1 cellular context compared by ENCODE assay signal in genomic region chr11:134330611-134331564, GRCh38.
TF ChIP-seq lines count a peak whose summit lies in the region.

No MANE protein-coding gene starts in this region.

TF ChIP-seq in WTC11, 78 proteins besides CTCF, POLR2A, EP300 and RAD21 (continued from another document):
- TF ChIP-seq ZNF532 (CRISPR knock-in tag; IDR thresholded peaks at IDR 0.05; ENCODE audit: borderline replicate concordance) (no peak), ZNF671 (CRISPR knock-in tag; IDR thresholded peaks at IDR 0.05) (no peak), SOX15 (CRISPR knock-in tag; IDR thresholded peaks at IDR 0.05) (no peak), NFE2L1 (CRISPR knock-in tag; IDR thresholded peaks at IDR 0.05) (no peak), CREM (CRISPR knock-in tag; IDR thresholded peaks at IDR 0.05) (no peak), JUN (CRISPR knock-in tag; IDR thresholded peaks at IDR 0.05) (no peak), FOXJ3 (CRISPR knock-in tag; IDR thresholded peaks at IDR 0.05; ENCODE audit: borderline replicate concordance) (no peak)
- TF ChIP-seq, protein P1, sequence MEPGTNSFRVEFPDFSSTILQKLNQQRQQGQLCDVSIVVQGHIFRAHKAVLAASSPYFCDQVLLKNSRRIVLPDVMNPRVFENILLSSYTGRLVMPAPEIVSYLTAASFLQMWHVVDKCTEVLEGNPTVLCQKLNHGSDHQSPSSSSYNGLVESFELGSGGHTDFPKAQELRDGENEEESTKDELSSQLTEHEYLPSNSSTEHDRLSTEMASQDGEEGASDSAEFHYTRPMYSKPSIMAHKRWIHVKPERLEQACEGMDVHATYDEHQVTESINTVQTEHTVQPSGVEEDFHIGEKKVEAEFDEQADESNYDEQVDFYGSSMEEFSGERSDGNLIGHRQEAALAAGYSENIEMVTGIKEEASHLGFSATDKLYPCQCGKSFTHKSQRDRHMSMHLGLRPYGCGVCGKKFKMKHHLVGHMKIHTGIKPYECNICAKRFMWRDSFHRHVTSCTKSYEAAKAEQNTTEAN (CRISPR knock-in tag; IDR thresholded peaks at IDR 0.05): no peak
- TF ChIP-seq, protein P2, sequence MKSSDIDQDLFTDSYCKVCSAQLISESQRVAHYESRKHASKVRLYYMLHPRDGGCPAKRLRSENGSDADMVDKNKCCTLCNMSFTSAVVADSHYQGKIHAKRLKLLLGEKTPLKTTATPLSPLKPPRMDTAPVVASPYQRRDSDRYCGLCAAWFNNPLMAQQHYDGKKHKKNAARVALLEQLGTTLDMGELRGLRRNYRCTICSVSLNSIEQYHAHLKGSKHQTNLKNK (CRISPR knock-in tag; IDR thresholded peaks at IDR 0.05): no peak
- TF ChIP-seq, protein P3, sequence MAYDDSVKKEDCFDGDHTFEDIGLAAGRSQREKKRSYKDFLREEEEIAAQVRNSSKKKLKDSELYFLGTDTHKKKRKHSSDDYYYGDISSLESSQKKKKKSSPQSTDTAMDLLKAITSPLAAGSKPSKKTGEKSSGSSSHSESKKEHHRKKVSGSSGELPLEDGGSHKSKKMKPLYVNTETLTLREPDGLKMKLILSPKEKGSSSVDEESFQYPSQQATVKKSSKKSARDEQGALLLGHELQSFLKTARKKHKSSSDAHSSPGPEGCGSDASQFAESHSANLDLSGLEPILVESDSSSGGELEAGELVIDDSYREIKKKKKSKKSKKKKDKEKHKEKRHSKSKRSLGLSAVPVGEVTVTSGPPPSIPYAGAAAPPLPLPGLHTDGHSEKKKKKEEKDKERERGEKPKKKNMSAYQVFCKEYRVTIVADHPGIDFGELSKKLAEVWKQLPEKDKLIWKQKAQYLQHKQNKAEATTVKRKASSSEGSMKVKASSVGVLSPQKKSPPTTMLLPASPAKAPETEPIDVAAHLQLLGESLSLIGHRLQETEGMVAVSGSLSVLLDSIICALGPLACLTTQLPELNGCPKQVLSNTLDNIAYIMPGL (CRISPR knock-in tag; IDR thresholded peaks at IDR 0.05): no peak
